2 cellular contexts compared by ENCODE assay signal in genomic region chr10:78038791-78039547, GRCh38.
TF ChIP-seq lines count a peak whose summit lies in the region.

No MANE protein-coding gene starts in this region.

TF ChIP-seq in SK-N-SH, 30 proteins besides CTCF, POLR2A, EP300 and RAD21:
- TF ChIP-seq ZBTB33 (IDR thresholded peaks at IDR 0.05; ENCODE audit: borderline replicate concordance, low read depth) (no peak), TCF12 (IDR thresholded peaks at IDR 0.05) (no peak), NRF1 (IDR thresholded peaks at IDR 0.05; ENCODE audit: low read depth, low read length) (no peak), CHD2 (IDR thresholded peaks at IDR 0.05; ENCODE audit: low read length, partially characterized antibody) (no peak)
TF ChIP-seq in SK-N-SH: peak in this region for 0.

TF ChIP-seq in SK-N-SH treated with all-trans-retinoic acid at 6 μM for 48 hours, 23 proteins besides CTCF, POLR2A, EP300 and RAD21 (continued from another document):
- no peak for TF ChIP-seq TSHZ2 (CRISPR knock-in tag; IDR thresholded peaks at IDR 0.05)
